In the genomic region with DNA sequence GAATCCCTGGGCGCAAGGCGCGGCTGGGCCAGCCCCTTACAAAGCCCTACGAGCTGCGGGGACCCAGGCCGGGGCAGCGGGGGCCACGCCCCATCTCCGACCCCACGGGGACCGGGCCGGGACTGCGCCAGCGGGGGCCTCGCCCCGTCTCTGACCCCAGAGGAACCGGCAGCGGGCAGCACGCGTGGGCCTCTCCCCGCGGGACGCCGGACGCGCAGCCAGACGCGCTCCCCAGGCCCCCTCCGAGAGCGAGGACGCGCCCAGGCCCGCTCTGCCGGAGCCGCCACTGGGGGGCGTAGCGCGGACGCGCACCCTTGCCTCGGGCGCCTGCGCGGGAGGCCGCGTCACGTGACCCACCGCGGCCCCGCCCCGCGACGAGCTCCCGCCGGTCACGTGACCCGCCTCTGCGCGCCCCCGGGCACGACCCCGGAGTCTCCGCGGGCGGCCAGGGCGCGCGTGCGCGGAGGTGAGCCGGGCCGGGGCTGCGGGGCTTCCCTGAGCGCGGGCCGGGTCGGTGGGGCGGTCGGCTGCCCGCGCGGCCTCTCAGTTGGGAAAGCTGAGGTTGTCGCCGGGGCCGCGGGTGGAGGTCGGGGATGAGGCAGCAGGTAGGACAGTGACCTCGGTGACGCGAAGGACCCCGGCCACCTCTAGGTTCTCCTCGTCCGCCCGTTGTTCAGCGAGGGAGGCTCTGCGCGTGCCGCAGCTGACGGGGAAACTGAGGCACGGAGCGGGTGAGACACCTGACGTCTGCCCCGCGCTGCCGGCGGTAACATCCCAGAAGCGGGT, we compare ENCODE assay signal across 8 cellular contexts. TPM values are rescaled to one million over a fixed set of nuclear protein-coding genes. Genes with fewer than 3 reads are reported as not detected.
DNase-seq lines count a peak whose midpoint lies in the region; ATAC-seq and TF ChIP-seq lines count a peak whose summit lies in the region.

TSS of gene GAA (plus strand) at position 422 of the 786 bp plus-strand sequence. CDS start 3,006 bp downstream, outside the sequence.

- DNase-seq in DMS153 treated with DMSO at 0.1 percent for 48 hours (lab: John Stamatoyannopoulos, UW; ENCODE audit: unreplicated experiment) (peak; percentile 58), Karpas-422 (peak; percentile 95), fibroblast of villous mesenchyme (ENCODE audit: low read depth) (peak; percentile 78), neural crest cell (ENCODE audit: low read depth, low spot score) (peak; percentile 92)
- DNase-seq in activated effector memory CD4-positive, alpha-beta T cell treated with anti-CD3 and anti-CD28 coated beads, Interleukin-2, amount 50 U/mL, for 16 hours, result peak; percentile 95

- peak; percentile 59 for ATAC-seq in GM21529 (IDR thresholded peaks at IDR 0.05; ENCODE audit: unreplicated experiment)

- H3K36me3 ChIP-seq in Karpas-422 (ENCODE audit: insufficient read depth, low read length) (no peaks in the 10 kb centered on the region), stomach smooth muscle (ENCODE audit: control insufficient read depth in 2 of 2, insufficient read depth in 2 of 2, low read length in 2 of 2) (no peaks in the 10 kb centered on the region)

- H3K4me3 ChIP-seq in Karpas-422 (ENCODE audit: low read length), result peak within 1 kb of the TSS; percentile 94
- peak within 1 kb of the TSS; percentile 82 for H3K4me3 ChIP-seq in fibroblast of villous mesenchyme (ENCODE audit: low read depth, low read length)
- peak within 1 kb of the TSS; percentile 89 to 94 for H3K4me3 ChIP-seq in stomach smooth muscle (ENCODE audit: low read length in 2 of 2)

- no peaks in the 10 kb centered on the region for H3K27me3 Mint-ChIP-seq in neural crest cell (ENCODE audit: low read depth)

- H3K79me2 ChIP-seq in Karpas-422 (ENCODE audit: low read length), result no peaks in the 10 kb centered on the region

- no peaks in the 10 kb centered on the region for H3K9me3 Mint-ChIP-seq in neural crest cell

- TF ChIP-seq POLR2A in Raji (IDR thresholded peaks at IDR 0.05; ENCODE audit: insufficient read depth, low read depth, low read length), result peak; percentile 62

- H3K27me3 ChIP-seq in Karpas-422 (ENCODE audit: low read length) (no peaks in the 10 kb centered on the region), stomach smooth muscle (ENCODE audit: control insufficient read depth in 1 of 2, insufficient read depth in 2 of 2, low read length in 2 of 2) (no peaks in the 10 kb centered on the region)

- H3K9ac ChIP-seq in Karpas-422 (ENCODE audit: low read length) (peak within 1 kb of the TSS; percentile 92), stomach smooth muscle (ENCODE audit: low read length in 2 of 2) (peak within 1 kb of the TSS; percentile 86 to 88)

- peak within 1 kb of the TSS; percentile 85 for H2AFZ ChIP-seq in Karpas-422 (ENCODE audit: low read length)

- H3K9me2 ChIP-seq in Karpas-422 (replicated peaks; ENCODE audit: insufficient read depth, low read length), result no peaks in the 10 kb centered on the region

- peak within 1 kb of the TSS; percentile 99 for H3K4me3 Mint-ChIP-seq in neural crest cell

- H3K27ac ChIP-seq in Karpas-422 (ENCODE audit: low read length) (no peak within 1 kb of the TSS), stomach smooth muscle (ENCODE audit: low read length) (peak within 1 kb of the TSS; percentile 82)

- TF ChIP-seq CTCF in fibroblast of villous mesenchyme (IDR thresholded peaks at IDR 0.05; ENCODE audit: insufficient read depth, low read depth, low read length) (peak; percentile 57), neural crest cell (conservative IDR thresholded peaks at IDR 0.05) (peak; percentile 88)

- no peaks in the 10 kb centered on the region for H3K36me3 Mint-ChIP-seq in neural crest cell (ENCODE audit: low read depth)

- H3K9me3 ChIP-seq in Karpas-422 (ENCODE audit: low read length) (no peaks in the 10 kb centered on the region), stomach smooth muscle (ENCODE audit: control insufficient read depth in 2 of 2, low read length in 2 of 2) (no peaks in the 10 kb centered on the region)

- H3K4me2 ChIP-seq in Karpas-422 (ENCODE audit: low read depth, low read length, poor library complexity, severe bottlenecking), result peak within 1 kb of the TSS; percentile 95

- peak within 1 kb of the TSS; percentile 99 for H3K27ac Mint-ChIP-seq in neural crest cell (ENCODE audit: unreplicated experiment)

- H3K4me1 ChIP-seq in Karpas-422 (ENCODE audit: low read length) (peaks cover 17% of the 10 kb centered on the region), stomach smooth muscle (ENCODE audit: control insufficient read depth, insufficient read depth, low read length) (peaks cover 21% of the 10 kb centered on the region)

- no peaks in the 10 kb centered on the region for H4K20me1 ChIP-seq in Karpas-422 (ENCODE audit: insufficient read depth, low read depth, low read length)

- H3K4me1 Mint-ChIP-seq in neural crest cell, result peaks cover 34% of the 10 kb centered on the region

RNA-seq across cellular contexts. Expression of gene GAA, which starts in this region (rescaled TPM):
- total RNA-seq in Karpas-422 (2014; rRNA removed; shearing (Covaris generic); ENCODE audit: low replicate concordance), result 4.3 and 6.2 TPM in 2 replicates
- total RNA-seq in fibroblast of villous mesenchyme (15.1 and 24.5 TPM in 2 replicates), neural crest cell (36.2 and 38.4 TPM in 2 replicates)
